12 cellular contexts compared by ENCODE assay signal in genomic region chr1:204491653-204492052, GRCh38. TPM values are rescaled to one million over a fixed set of nuclear protein-coding genes. Genes with fewer than 3 reads are reported as not detected.
DNase-seq lines count a peak whose midpoint lies in the region; ATAC-seq and TF ChIP-seq lines count a peak whose summit lies in the region.
"Had no signal": no experiment of that assay in that cellular context is flagged by ENCODE, and none has a peak within 500 bp of the region (broad histone marks: within the 10 kb centered on the region; RNA-seq: fewer than 3 reads in every experiment).

No MANE protein-coding gene starts in this region.

- DNase-seq in activated T-cell treated with anti-CD3 and anti-CD28 coated beads, Interleukin-2, amount 50 U/mL, for 24 hours = no peak
- DNase-seq in activated T-cell treated with anti-CD3 and anti-CD28 coated beads for 4 hours (no peak), T-helper 17 cell (no peak), lower lobe of right lung (no peak), substantia nigra (lab: John Stamatoyannopoulos, UW) (no peak), occipital lobe (lab: John Stamatoyannopoulos, UW) (no peak), glomerular visceral epithelial cell (ENCODE audit: extremely low spot score) (no peak), putamen (ENCODE audit: low spot score) (no peak)
- DNase-seq: activated CD8-positive, alpha-beta memory T cell treated with anti-CD3 and anti-CD28 coated beads, Interleukin-2, amount 10 ng/mL, durations not matched to agents 7 days and 5 days; DMS79 had no signal

- no peaks in the 10 kb centered on the region for H3K27me3 ChIP-seq in lower lobe of right lung (ENCODE audit: low read depth)

- H3K9me3 ChIP-seq in T-helper 17 cell (ENCODE audit: control insufficient read depth, low read length, poor library complexity, severe bottlenecking) (no peaks in the 10 kb centered on the region), lower lobe of right lung (no peaks in the 10 kb centered on the region)

- H3K4me3 Mint-ChIP-seq in activated T-cell treated with anti-CD3 and anti-CD28 coated beads, Interleukin-2, amount 50 U/mL, for 24 hours = no peak overlapping the region
- peak overlapping the region; percentile 93 for H3K4me3 Mint-ChIP-seq in T-helper 17 cell

- TF ChIP-seq CTCF in lower lobe of right lung (IDR thresholded peaks at IDR 0.05) = no peak

- no peaks in the 10 kb centered on the region for H3K27me3 Mint-ChIP-seq in activated T-cell treated with anti-CD3 and anti-CD28 coated beads, Interleukin-2, amount 50 U/mL, for 24 hours
- H3K27me3 Mint-ChIP-seq in T-helper 17 cell = no peaks in the 10 kb centered on the region
- H3K27me3 Mint-ChIP-seq: activated CD8-positive, alpha-beta memory T cell treated with anti-CD3 and anti-CD28 coated beads, Interleukin-2, amount 10 ng/mL, durations not matched to agents 7 days and 5 days had no signal

- H3K4me1 Mint-ChIP-seq in activated T-cell treated with anti-CD3 and anti-CD28 coated beads, Interleukin-2, amount 50 U/mL, for 24 hours (ENCODE audit: low read depth) = peaks cover 68% of the 10 kb centered on the region
- peaks cover 58% of the 10 kb centered on the region for H3K4me1 Mint-ChIP-seq in T-helper 17 cell

- H3K27ac Mint-ChIP-seq in activated T-cell treated with anti-CD3 and anti-CD28 coated beads, Interleukin-2, amount 50 U/mL, for 24 hours = peak overlapping the region; percentile 41
- H3K27ac Mint-ChIP-seq in T-helper 17 cell = peak overlapping the region; percentile 94
- H3K27ac Mint-ChIP-seq: activated CD8-positive, alpha-beta memory T cell treated with anti-CD3 and anti-CD28 coated beads, Interleukin-2, amount 10 ng/mL, durations not matched to agents 7 days and 5 days had no signal

- H3K36me3 ChIP-seq in lower lobe of right lung = peaks cover 10% of the 10 kb centered on the region

- H3K4me1 ChIP-seq in lower lobe of right lung = peaks cover 51% of the 10 kb centered on the region

- ATAC-seq in T-helper 17 cell (no peak), lower lobe of right lung (no peak)
- ATAC-seq: activated CD8-positive, alpha-beta memory T cell treated with anti-CD3 and anti-CD28 coated beads, Interleukin-2, amount 10 ng/mL, durations not matched to agents 7 days and 5 days; Panc1 had no signal

- H3K27ac ChIP-seq in lower lobe of right lung (peak overlapping the region; percentile 95), substantia nigra (ENCODE audit: low read depth, low read length, poor library complexity, severe bottlenecking) (peak overlapping the region; percentile 97)

- intact Hi-C loops in lower lobe of right lung (cut with DNase I) = no loop called here

- peaks cover 14% of the 10 kb centered on the region for H3K36me3 Mint-ChIP-seq in activated T-cell treated with anti-CD3 and anti-CD28 coated beads, Interleukin-2, amount 50 U/mL, for 24 hours (ENCODE audit: low read depth)
- H3K36me3 Mint-ChIP-seq in T-helper 17 cell (ENCODE audit: low read depth) = peaks cover 4% of the 10 kb centered on the region

- H3K4me3 ChIP-seq in lower lobe of right lung = peak overlapping the region; percentile 98

- H3K9me3 Mint-ChIP-seq in activated T-cell treated with anti-CD3 and anti-CD28 coated beads, Interleukin-2, amount 50 U/mL, for 24 hours = no peaks in the 10 kb centered on the region
- H3K9me3 Mint-ChIP-seq: mesothelial cell of epicardium had no signal

RNA-seq across cellular contexts. Expression of gene PIK3C2B, which starts 3.0 kb away (rescaled TPM):
- total RNA-seq in T-helper 17 cell = 10 to 100 TPM; 35.7 to 51.9 TPM
- total RNA-seq in lower lobe of right lung = 50.5 TPM
- total RNA-seq in occipital lobe = 31.0 TPM

RNA-seq across cellular contexts. Expression of gene MDM4, which starts 24.6 kb away (rescaled TPM):
- total RNA-seq in T-helper 17 cell = 100 to 1,000 TPM; 205 to 225 TPM
- total RNA-seq in lower lobe of right lung = 77.9 TPM
- 60.4 TPM for total RNA-seq in occipital lobe
